ENCODE assay signal across 23 cellular contexts in the genomic region with DNA sequence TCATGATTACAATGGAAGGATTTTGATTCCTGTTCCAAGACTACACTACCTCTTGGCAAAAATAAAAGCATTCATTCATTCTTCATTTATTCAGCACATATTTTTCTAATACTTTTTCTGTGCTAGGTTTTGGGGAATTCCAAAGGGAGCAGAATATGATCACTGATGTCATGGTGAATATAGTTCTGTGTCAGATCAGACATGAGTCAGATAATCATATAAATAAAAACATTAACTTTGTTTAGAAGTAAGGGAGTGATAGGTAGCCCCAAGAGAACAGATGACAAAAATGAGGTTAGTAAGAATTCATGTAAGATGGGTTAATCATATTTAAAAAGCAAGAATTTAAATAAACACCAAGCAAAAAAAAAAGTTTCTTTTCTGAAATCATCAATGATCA.
"Had no signal": no experiment of that assay in that cellular context is flagged by ENCODE, and none has a peak within 500 bp of the region (broad histone marks: within the 10 kb centered on the region; RNA-seq: fewer than 3 reads in every experiment).

No MANE protein-coding gene starts in this region.

- H3K4me3 ChIP-seq: cardiac muscle cell, gastroesophageal sphincter, ovary, prostate gland, right atrium auricular region, tibial artery had no signal

- H3K9me3 ChIP-seq: gastroesophageal sphincter, neutrophil, ovary, prostate gland, right atrium auricular region, tibial artery had no signal

- H3K36me3 ChIP-seq: cardiac muscle cell, gastroesophageal sphincter, neutrophil, ovary, prostate gland, right atrium auricular region, tibial artery had no signal

- H3K27me3 ChIP-seq: cardiac muscle cell, gastroesophageal sphincter, ovary, right atrium auricular region, tibial artery had no signal

- FAIRE-seq: endometrium had no signal

- H3K4me1 ChIP-seq: prostate gland had no signal

- H3K27ac ChIP-seq: cardiac muscle cell, gastroesophageal sphincter, neutrophil, ovary, prostate gland, right atrium auricular region, tibial artery, VCaP had no signal

- DNase-seq: activated CD4-positive, alpha-beta T cell treated with anti-CD3 and anti-CD28 coated beads for 1 hour; activated CD4-positive, alpha-beta T cell treated with anti-CD3 and anti-CD28 coated beads, Interleukin-2, amount 50 U/mL, for 4 hours; activated CD8-positive, alpha-beta memory T cell treated with anti-CD3 and anti-CD28 coated beads for 24 hours; activated CD8-positive, alpha-beta memory T cell treated with anti-CD3 and anti-CD28 coated beads, Interleukin-2, amount 50 U/mL, for 4 hours; activated effector memory CD4-positive, alpha-beta T cell treated with anti-CD3 and anti-CD28 coated beads, Interleukin-2, amount 50 U/mL, for 16 hours; activated naive CD4-positive, alpha-beta T cell treated with anti-CD3 and anti-CD28 coated beads, Interleukin-2, amount 10 ng/mL, durations not matched to agents 7 days and 5 days; activated T-cell treated with anti-CD3 and anti-CD28 coated beads, Interleukin-2, amount 50 U/mL, for 4 hours; erythroblast; head of caudate nucleus; hypothalamus; left ventricle myocardium superior; ovary; stimulated activated CD4-positive, alpha-beta T cell treated with anti-CD3 and anti-CD28 coated beads, Interleukin-12 subunit alpha, Interleukin-12 subunit beta, amount 100 ng/mL, for 4 hours; stimulated activated CD4-positive, alpha-beta T cell treated with anti-CD3 and anti-CD28 coated beads, Interleukin-4, amount 100 ng/mL, for 4 hours; stimulated activated naive CD8-positive, alpha-beta T cell treated with anti-CD3 and anti-CD28 coated beads, Interleukin-15, amount 100 ng/mL, for 72 hours; tibial artery had no signal
